8 cellular contexts compared by ENCODE assay signal in the genomic region with DNA sequence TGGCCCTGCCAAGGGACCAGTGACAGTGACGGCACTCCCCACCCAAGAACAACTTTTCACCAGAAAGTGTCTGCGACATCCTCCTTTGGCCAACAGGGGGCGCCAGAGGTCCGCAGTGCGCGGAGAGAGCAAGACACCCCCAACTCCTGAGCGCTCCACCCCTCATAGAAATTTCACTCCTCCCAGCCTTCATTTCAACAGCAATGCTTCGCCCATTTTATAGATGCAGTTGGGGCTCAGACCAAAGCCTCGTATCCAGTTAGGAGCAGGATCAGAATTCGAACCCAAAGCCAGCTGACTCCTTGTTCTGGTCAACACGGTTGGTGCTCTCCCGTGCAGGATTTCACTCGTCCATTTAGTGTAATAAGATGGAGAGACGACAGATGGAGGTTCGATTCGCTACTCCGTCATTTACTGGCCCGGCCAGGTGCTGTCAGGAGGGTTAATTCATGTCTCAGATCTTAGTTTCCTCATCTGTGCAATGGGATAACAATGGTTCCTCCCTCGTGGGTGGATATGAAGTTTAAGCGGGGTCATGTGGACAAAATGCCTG. TPM values are rescaled to one million over a fixed set of nuclear protein-coding genes. Genes with fewer than 3 reads are reported as not detected.
A peak's percentile ranks its signal among the peaks of the same experiment; 100 is the strongest.
DNase-seq lines count a peak whose midpoint lies in the region; ATAC-seq and FAIRE-seq lines count a peak whose summit lies in the region.

No MANE protein-coding gene starts in this region.

- ATAC-seq in HG03025 (IDR thresholded peaks at IDR 0.05; ENCODE audit: low FRiP score, unreplicated experiment), result no peak

- FAIRE-seq in GM19239 (lab: Jason Lieb, UNC), result peak; percentile 44

- no peak overlapping the region for H3K27ac ChIP-seq in caudate nucleus (ENCODE audit: low read depth, low read length)

- DNase-seq in A172 (ENCODE audit: low spot score) (peak; percentile 38), GM19239 (ENCODE audit: insufficient read length, low spot score) (peak; percentile 58), NCI-H345 (lab: John Stamatoyannopoulos, UW) (peak; percentile 75), caudate nucleus (lab: John Stamatoyannopoulos, UW) (peak in 57 of 61 donors; percentile 4 to 83 (median 54)), kidney glomerular epithelial cell (lab: John Stamatoyannopoulos, UW) (peak; percentile 12)
- DNase-seq in activated CD4-positive, CD25-positive, alpha-beta regulatory T cell treated with anti-CD3 and anti-CD28 coated beads, Interleukin-2, amount 50 U/mL, for 72 hours, result peak; percentile 83
- peak; percentile 89 to 94 for DNase-seq in stimulated activated CD4-positive, alpha-beta T cell treated with anti-CD3 and anti-CD28 coated beads, Interleukin-2, amount 100 ng/mL, for 24 hours

RNA-seq across cellular contexts. Expression of a gene that starts 2.4 kb away (rescaled TPM):
- total RNA-seq in A172 (2014; rRNA removed; shearing (Covaris generic)), result 54.7 and 60.3 TPM in 2 replicates

RNA-seq across cellular contexts. Expression of a gene that starts 49.4 kb away (rescaled TPM):
- 46.2 and 85.2 TPM in 2 replicates for total RNA-seq in A172 (2014; rRNA removed; shearing (Covaris generic))

RNA-seq across cellular contexts. Expression of a gene that starts 54.6 kb away (rescaled TPM):
- 30.2 and 39.2 TPM in 2 replicates for total RNA-seq in A172 (2014; rRNA removed; shearing (Covaris generic))

RNA-seq across cellular contexts. Expression of a gene that starts 56.9 kb away (rescaled TPM):
- 0.83 TPM in 1 of 2 replicates, not detected in the other for total RNA-seq in A172 (2014; rRNA removed; shearing (Covaris generic))

Comparison
In these comparisons a context has a peak if more than half of its experiments do, and no peak if none do; other contexts are left out.
1. DNase-seq: peak in every context shown above with its lines; median percentile 92 in stimulated activated CD4-positive, alpha-beta T cell treated with anti-CD3 and anti-CD28 coated beads, Interleukin-2, amount 100 ng/mL, for 24 hours; 83 in activated CD4-positive, CD25-positive, alpha-beta regulatory T cell treated with anti-CD3 and anti-CD28 coated beads, Interleukin-2, amount 50 U/mL, for 72 hours; 75 in NCI-H345; 58 in GM19239; 54 in caudate nucleus; 38 in A172; 12 in kidney glomerular epithelial cell.